9 cellular contexts compared by ENCODE assay signal in the genomic region with DNA sequence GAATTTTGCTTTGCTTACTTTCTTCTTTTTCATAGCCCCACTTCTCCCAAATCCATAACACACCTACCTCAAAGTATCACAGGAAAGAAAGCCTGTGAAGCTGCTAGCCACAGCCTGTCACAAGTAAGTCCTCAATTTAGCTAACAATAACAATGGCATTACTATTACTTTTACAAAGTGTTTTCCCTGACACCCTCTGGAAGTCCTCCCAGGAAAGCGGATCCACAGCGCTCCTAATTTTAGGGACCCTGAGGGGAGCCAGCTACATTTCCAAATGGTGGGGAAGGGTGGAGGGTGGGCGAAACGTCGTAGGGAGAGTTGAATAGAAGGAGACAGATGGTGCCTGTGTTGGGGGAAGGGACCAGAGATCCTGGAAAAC. TPM values are rescaled to one million over a fixed set of nuclear protein-coding genes. Genes with fewer than 3 reads are reported as not detected.
DNase-seq lines count a peak whose midpoint lies in the region; ATAC-seq and TF ChIP-seq lines count a peak whose summit lies in the region.
"Had no signal": no experiment of that assay in that cellular context is flagged by ENCODE, and none has a peak within 500 bp of the region (broad histone marks: within the 10 kb centered on the region; RNA-seq: fewer than 3 reads in every experiment).

No MANE protein-coding gene starts in this region.

- no peak for ATAC-seq in stimulated activated naive CD8-positive, alpha-beta T cell treated with anti-CD3 and anti-CD28 coated beads, Interleukin-15, Interleukin-2, amounts not matched to agents 100 U/mL and 50 U/mL, for 24 hours
- ATAC-seq in HG02678 (IDR thresholded peaks at IDR 0.05; ENCODE audit: unreplicated experiment): no peak
- ATAC-seq in GM18909 (IDR thresholded peaks at IDR 0.05; ENCODE audit: poor library complexity, unreplicated experiment): no peak
- no peak for ATAC-seq in GM18502 (IDR thresholded peaks at IDR 0.05; ENCODE audit: poor library complexity, unreplicated experiment)

- H2AK5ac ChIP-seq in mesenchymal stem cell (ENCODE audit: low read length, severe bottlenecking): no peak overlapping the region

- peak overlapping the region; percentile 50 for H3K9ac ChIP-seq in mesenchymal stem cell (ENCODE audit: low read length)

- H3K36me3 ChIP-seq in brain microvascular endothelial cell (replicated peaks) (no peaks in the 10 kb centered on the region), mesenchymal stem cell (ENCODE audit: control insufficient read depth in 1 of 2, insufficient read depth in 2 of 2, low read depth in 1 of 2, low read length in 2 of 2) (no peaks in the 10 kb centered on the region)

- peaks cover 11% of the 10 kb centered on the region for H3K4me1 Mint-ChIP-seq in stimulated activated naive CD8-positive, alpha-beta T cell treated with anti-CD3 and anti-CD28 coated beads, Interleukin-15, Interleukin-2, amounts not matched to agents 100 ng/mL and 50 ng/mL, for 24 hours (ENCODE audit: low read depth)

- H3K9me3 Mint-ChIP-seq in stimulated activated naive CD8-positive, alpha-beta T cell treated with anti-CD3 and anti-CD28 coated beads, Interleukin-15, Interleukin-2, amounts not matched to agents 100 ng/mL and 50 ng/mL, for 24 hours: no peaks in the 10 kb centered on the region

- no peak overlapping the region for H2BK120ac ChIP-seq in mesenchymal stem cell (ENCODE audit: low read depth, low read length)

- H3K14ac ChIP-seq in mesenchymal stem cell (ENCODE audit: low read length in 2 of 2): no peak overlapping the region

- peaks cover 52% of the 10 kb centered on the region for H3K27me3 Mint-ChIP-seq in stimulated activated naive CD8-positive, alpha-beta T cell treated with anti-CD3 and anti-CD28 coated beads, Interleukin-15, Interleukin-2, amounts not matched to agents 100 ng/mL and 50 ng/mL, for 24 hours

- H3K4me3 ChIP-seq in brain microvascular endothelial cell (ENCODE audit: low read depth, low read length) (peak overlapping the region; percentile 57), mesenchymal stem cell (ENCODE audit: insufficient read depth in 1 of 2, low read depth in 1 of 2, low read length in 2 of 2) (peak overlapping the region in 1 of 2 experiments; percentile 76)

- H3K4me2 ChIP-seq in mesenchymal stem cell (ENCODE audit: low read length, poor library complexity, severe bottlenecking): peak overlapping the region; percentile 74

- peaks cover 25% of the 10 kb centered on the region for H3K4me1 ChIP-seq in mesenchymal stem cell (ENCODE audit: control insufficient read depth, insufficient read depth, low read depth, low read length)

- H3K79me1 ChIP-seq in mesenchymal stem cell (replicated peaks; ENCODE audit: low read length, poor library complexity, severe bottlenecking): no peaks in the 10 kb centered on the region

- no peak overlapping the region for H3K27ac Mint-ChIP-seq in stimulated activated naive CD8-positive, alpha-beta T cell treated with anti-CD3 and anti-CD28 coated beads, Interleukin-15, Interleukin-2, amounts not matched to agents 100 ng/mL and 50 ng/mL, for 24 hours

- peaks cover 7% of the 10 kb centered on the region for H3K9me3 ChIP-seq in mesenchymal stem cell (ENCODE audit: control insufficient read depth, low read length)

- H2BK5ac ChIP-seq in mesenchymal stem cell (ENCODE audit: low read depth, low read length, poor library complexity, severe bottlenecking): no peak overlapping the region

- no peak overlapping the region for H2AFZ ChIP-seq in mesenchymal stem cell (ENCODE audit: low read depth, low read length)

- TF ChIP-seq CTCF in brain microvascular endothelial cell (IDR thresholded peaks at IDR 0.05; ENCODE audit: low read depth, low read length, missing control alignments): no peak

- in situ Hi-C loops in brain microvascular endothelial cell (cut with HindIII; ENCODE audit: low pct_ligation_motif_present, low sequenced_read_pairs): no loop called here

- H2BK15ac ChIP-seq in mesenchymal stem cell (ENCODE audit: low read depth, poor library complexity, severe bottlenecking): peak overlapping the region; percentile 70

- WGBS in mesenchymal stem cell: 6% methylated on average over 5 of the region's 5 CpGs

- H3K27ac ChIP-seq in brain microvascular endothelial cell (no peak overlapping the region), mesenchymal stem cell (ENCODE audit: low read length, poor library complexity, severe bottlenecking) (no peak overlapping the region)

- no peaks in the 10 kb centered on the region for H3K36me3 Mint-ChIP-seq in stimulated activated naive CD8-positive, alpha-beta T cell treated with anti-CD3 and anti-CD28 coated beads, Interleukin-15, Interleukin-2, amounts not matched to agents 100 ng/mL and 50 ng/mL, for 24 hours (ENCODE audit: low read depth)

- no peak overlapping the region for H4K91ac ChIP-seq in mesenchymal stem cell (ENCODE audit: low read length)

- H3K27me3 ChIP-seq in brain microvascular endothelial cell (replicated peaks) (no peaks in the 10 kb centered on the region), mesenchymal stem cell (ENCODE audit: control insufficient read depth in 1 of 2, insufficient read depth in 1 of 2, low read length in 2 of 2) (peaks cover 9 to 14% of the 10 kb centered on the region in 2 experiments)

- H3K23ac ChIP-seq in mesenchymal stem cell (ENCODE audit: low read length in 2 of 2): no peak overlapping the region

- H3K4me3 Mint-ChIP-seq in stimulated activated naive CD8-positive, alpha-beta T cell treated with anti-CD3 and anti-CD28 coated beads, Interleukin-15, Interleukin-2, amounts not matched to agents 100 ng/mL and 50 ng/mL, for 24 hours: peak overlapping the region; percentile 68

- no peak overlapping the region for H4K8ac ChIP-seq in mesenchymal stem cell (ENCODE audit: low read length)

- DNase-seq in stimulated activated naive CD8-positive, alpha-beta T cell treated with anti-CD3 and anti-CD28 coated beads, Interleukin-15, Interleukin-2, amounts not matched to agents 100 U/mL and 50 U/mL, for 24 hours: no peak
- DNase-seq in brain microvascular endothelial cell (no peak), mesenchymal stem cell (no peak), H4 (ENCODE audit: low spot score) (no peak)
- DNase-seq: DND-41 had no signal

- no peak overlapping the region for H3K4ac ChIP-seq in mesenchymal stem cell (ENCODE audit: low read depth in 1 of 2, low read length in 2 of 2)

- H3K18ac ChIP-seq in mesenchymal stem cell (ENCODE audit: low read depth in 1 of 2, low read length in 2 of 2): no peak overlapping the region

- no peak overlapping the region for H2BK12ac ChIP-seq in mesenchymal stem cell (ENCODE audit: low read length in 2 of 2)

RNA-seq across cellular contexts. Expression of a gene that starts 0.6 kb away (rescaled TPM):
- 0.87 TPM for polyA plus RNA-seq in mesenchymal stem cell (2013, experiment 1 of 2)
- 0.82 TPM for polyA plus RNA-seq in mesenchymal stem cell (2013, experiment 2 of 2)
- total RNA-seq in H4 (2014; rRNA removed; shearing (Covaris generic)): 3.2 and 8.3 TPM in 2 replicates
